18 cellular contexts compared by ENCODE assay signal in the genomic region with DNA sequence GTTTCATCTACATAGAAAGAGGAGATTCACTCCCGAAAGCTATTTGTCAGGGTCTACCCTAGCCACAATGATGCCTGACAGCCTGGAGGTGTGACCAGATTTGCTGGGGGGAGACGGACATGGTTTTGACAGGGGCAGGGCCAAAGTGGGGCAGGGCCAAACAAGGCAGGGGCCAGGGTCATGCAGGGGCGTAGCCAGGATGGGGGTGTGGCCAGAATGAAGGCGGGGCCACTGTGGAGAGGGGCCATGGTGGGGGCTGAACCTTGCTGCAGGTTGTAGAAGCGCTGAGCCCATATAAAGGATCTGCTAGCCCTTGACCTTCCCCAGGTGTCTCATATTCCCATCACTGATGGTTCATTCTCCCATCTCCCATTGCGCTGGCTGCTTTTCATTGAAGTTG.
"Had no signal": no experiment of that assay in that cellular context is flagged by ENCODE, and none has a peak within 500 bp of the region (broad histone marks: within the 10 kb centered on the region; RNA-seq: fewer than 3 reads in every experiment).

No MANE protein-coding gene starts in this region.

- H3K4me3 Mint-ChIP-seq: nephron had no signal

- H3K9me3 Mint-ChIP-seq: nephron had no signal

- H3K4me1 ChIP-seq: sigmoid colon had no signal

- DNase-seq: effector CD8-positive, alpha-beta T cell; foreskin melanocyte; head of caudate nucleus; islet precursor cell; mammary epithelial cell; posterior cingulate gyrus; sigmoid colon; stimulated activated CD4-positive, alpha-beta T cell treated with anti-CD3 and anti-CD28 coated beads, Interleukin-12 subunit alpha, Interleukin-12 subunit beta, amount 100 ng/mL, for 4 hours; stimulated activated naive CD4-positive, alpha-beta T cell; stomach; substantia nigra; transverse colon had no signal

- H3K27ac ChIP-seq: coronary artery, hepatocyte, neutrophil, sigmoid colon, skin epidermis, stomach, thoracic aorta, transverse colon had no signal

- H3K4me3 ChIP-seq: coronary artery, hepatocyte, sigmoid colon, skin epidermis, stomach, thoracic aorta, transverse colon had no signal

- H3K9me3 ChIP-seq: neutrophil, sigmoid colon, stomach, thoracic aorta, transverse colon had no signal

- H3K36me3 ChIP-seq: neutrophil, sigmoid colon, stomach, thoracic aorta, transverse colon had no signal
